Comparison of ENCODE assay signal across 8 cellular contexts in genomic region chr4:4488405-4489404, GRCh38. TPM values are rescaled to one million over a fixed set of nuclear protein-coding genes. Genes with fewer than 3 reads are reported as not detected.
DNase-seq lines count a peak whose midpoint lies in the region; ATAC-seq and TF ChIP-seq lines count a peak whose summit lies in the region.

No MANE protein-coding gene starts in this region.

- H3K9me3 ChIP-seq in Peyer's patch = no peaks in the 10 kb centered on the region
- no peaks in the 10 kb centered on the region for H3K9me3 ChIP-seq in osteoblast (ENCODE audit: low read depth, low read length)
- H3K9me3 ChIP-seq in tibial nerve = no peaks in the 10 kb centered on the region

- TF ChIP-seq CTCF in Peyer's patch (IDR thresholded peaks at IDR 0.05) (peak; percentile 65 to 93 (median 90)), fibroblast of villous mesenchyme (IDR thresholded peaks at IDR 0.05; ENCODE audit: insufficient read depth, low read depth, low read length) (peak; percentile 97), osteoblast (IDR thresholded peaks at IDR 0.05; ENCODE audit: extremely low read depth, low read depth, low read length) (peak; percentile 96), tibial nerve (IDR thresholded peaks at IDR 0.05) (peak; percentile 70 to 84 (median 77))

- peak; percentile 82 for ATAC-seq in GM19463 (IDR thresholded peaks at IDR 0.05; ENCODE audit: unreplicated experiment)
- ATAC-seq in HG03565 (IDR thresholded peaks at IDR 0.05; ENCODE audit: unreplicated experiment) = peak; percentile 59

- H3K36me3 ChIP-seq in Peyer's patch = no peaks in the 10 kb centered on the region
- H3K36me3 ChIP-seq in osteoblast (ENCODE audit: insufficient read depth, low read length) = no peaks in the 10 kb centered on the region
- no peaks in the 10 kb centered on the region for H3K36me3 ChIP-seq in tibial nerve

- H3K4me2 ChIP-seq in osteoblast (ENCODE audit: insufficient read depth, low read length) = no peak overlapping the region

- H3K27ac ChIP-seq in Peyer's patch (no peak overlapping the region), osteoblast (ENCODE audit: low read depth, low read length) (no peak overlapping the region), tibial nerve (no peak overlapping the region)

- WGBS in tibial nerve, 2 donors = 30 to 38% methylated on average over 6 of the region's 6 CpGs

- H3K79me2 ChIP-seq in osteoblast (ENCODE audit: insufficient read depth, low read length) = peaks cover 26% of the 10 kb centered on the region

- DNase-seq in DMS114 treated with DMSO at 0.1 percent for 48 hours (lab: John Stamatoyannopoulos, UW; ENCODE audit: unreplicated experiment) = peak; percentile 76
- DNase-seq in Peyer's patch = peak; percentile 55 to 91 (median 58)
- DNase-seq in activated T-helper 1 cell treated with Interleukin-2 at 50 U/mL for 16 hours (ENCODE audit: low read depth) = peak; percentile 29
- peak; percentile 84 for DNase-seq in fibroblast of villous mesenchyme (ENCODE audit: low read depth)
- DNase-seq in osteoblast (ENCODE audit: insufficient read length, low spot score, missing footprints) = peak; percentile 26
- peak; percentile 33 to 74 for DNase-seq in tibial nerve (ENCODE audit: low spot score in 2 of 2)

- H4K20me1 ChIP-seq in osteoblast (ENCODE audit: insufficient read depth, low read length) = peaks cover 25% of the 10 kb centered on the region

- TF ChIP-seq EP300 in tibial nerve (IDR thresholded peaks at IDR 0.05) = no peak

- peaks cover 0 to 6% (median 0%) of the 10 kb centered on the region in 4 donors for H3K4me1 ChIP-seq in Peyer's patch
- peaks cover 9% of the 10 kb centered on the region for H3K4me1 ChIP-seq in osteoblast (ENCODE audit: insufficient read depth, low read length)
- H3K4me1 ChIP-seq in tibial nerve = peaks cover 0 to 16% (median 3%) of the 10 kb centered on the region in 4 donors

- no peak for TF ChIP-seq POLR2A in Peyer's patch (IDR thresholded peaks at IDR 0.05)
- TF ChIP-seq POLR2A in tibial nerve (IDR thresholded peaks at IDR 0.05) = no peak

- H3K27me3 ChIP-seq in Peyer's patch (no peaks in the 10 kb centered on the region), osteoblast (ENCODE audit: insufficient read depth, low read length) (no peaks in the 10 kb centered on the region), tibial nerve (no peaks in the 10 kb centered on the region)

- H2AFZ ChIP-seq in osteoblast (ENCODE audit: low read length) = no peak overlapping the region

- no peak overlapping the region for H3K4me3 ChIP-seq in Peyer's patch
- H3K4me3 ChIP-seq in fibroblast of villous mesenchyme (ENCODE audit: low read depth, low read length) = no peak overlapping the region
- no peak overlapping the region for H3K4me3 ChIP-seq in osteoblast (ENCODE audit: insufficient read depth, low read length)
- H3K4me3 ChIP-seq in tibial nerve = no peak overlapping the region

RNA-seq across cellular contexts. Expression of gene STX18, which starts 53.1 kb away (rescaled TPM):
- total RNA-seq in Peyer's patch = 10 to 100 TPM; 33.0 to 56.0 (median 42.3) TPM
- 24.2 TPM in 2 replicates for total RNA-seq in fibroblast of villous mesenchyme
- 23.9 and 26.2 TPM in 2 replicates for total RNA-seq in osteoblast
- 10 to 100 TPM; 16.5 to 37.5 (median 21.4) TPM for total RNA-seq in tibial nerve

Comparison
In these comparisons a context has a peak if more than half of its experiments do, and no peak if none do; other contexts are left out.
1. DNase-seq: peak in every context shown above with its lines; median percentile 84 in fibroblast of villous mesenchyme; 76 in DMS114 treated with DMSO at 0.1 percent for 48 hours; 58 in Peyer's patch; 54 in tibial nerve; 29 in activated T-helper 1 cell treated with Interleukin-2 at 50 U/mL for 16 hours; 26 in osteoblast.